ENCODE assay signal across 20 cellular contexts in genomic region chr21:43357708-43358430, GRCh38.
"Had no signal": no experiment of that assay in that cellular context is flagged by ENCODE, and none has a peak within 500 bp of the region (broad histone marks: within the 10 kb centered on the region; RNA-seq: fewer than 3 reads in every experiment).

No MANE protein-coding gene starts in this region.

- H3K36me3 ChIP-seq: heart left ventricle, prostate gland, right lobe of liver had no signal

- ATAC-seq: activated T-cell treated with anti-CD3 and anti-CD28 coated beads, Interleukin-2, amount 50 U/mL, for 4 hours; effector memory CD8-positive, alpha-beta T cell; foreskin keratinocyte; heart left ventricle; right lobe of liver; stimulated activated naive CD8-positive, alpha-beta T cell treated with anti-CD3 and anti-CD28 coated beads, Interleukin-15, Interleukin-2, amounts not matched to agents 100 U/mL and 50 U/mL, for 24 hours; T-cell had no signal

- H3K27ac ChIP-seq: foreskin keratinocyte, heart left ventricle, right lobe of liver had no signal

- H3K4me3 Mint-ChIP-seq: activated CD4-positive, alpha-beta memory T cell treated with anti-CD3 and anti-CD28 coated beads for 36 hours; activated naive CD8-positive, alpha-beta T cell; activated T-cell treated with anti-CD3 and anti-CD28 coated beads, Interleukin-2, amount 50 U/mL, for 4 hours; effector memory CD8-positive, alpha-beta T cell; nephron; T-cell; type B pancreatic cell had no signal

- DNase-seq: activated CD4-positive, alpha-beta memory T cell treated with anti-CD3 and anti-CD28 coated beads for 36 hours; activated gamma-delta T cell; activated T-cell treated with anti-CD3 and anti-CD28 coated beads, Interleukin-2, amount 50 U/mL, for 4 hours; anterior cingulate cortex; cerebellar nuclear complex; dermis blood vessel endothelial cell; effector memory CD8-positive, alpha-beta T cell; foreskin keratinocyte; stimulated activated CD4-positive, alpha-beta T cell treated with anti-CD3 and anti-CD28 coated beads, Interleukin-4, amount 100 ng/mL, for 4 hours; stimulated activated CD8-positive, alpha-beta memory T cell treated with anti-CD3 and anti-CD28 coated beads, Interleukin-4, amount 100 ng/mL, for 48 hours; stimulated activated naive CD8-positive, alpha-beta T cell treated with anti-CD3 and anti-CD28 coated beads, Interleukin-15, Interleukin-2, amounts not matched to agents 100 U/mL and 50 U/mL, for 24 hours; T-cell had no signal

- H3K36me3 Mint-ChIP-seq: activated CD4-positive, alpha-beta memory T cell treated with anti-CD3 and anti-CD28 coated beads for 36 hours; activated naive CD8-positive, alpha-beta T cell; T-cell; type B pancreatic cell had no signal

- H3K4me3 ChIP-seq: heart left ventricle, lung, prostate gland, right lobe of liver, smooth muscle cell had no signal

- H3K4me1 ChIP-seq: prostate gland, right lobe of liver had no signal

- H3K9me3 ChIP-seq: heart left ventricle, prostate gland, right lobe of liver had no signal

- H3K27me3 ChIP-seq: foreskin keratinocyte, heart left ventricle, right lobe of liver had no signal

- H3K27ac Mint-ChIP-seq: activated CD4-positive, alpha-beta memory T cell treated with anti-CD3 and anti-CD28 coated beads for 36 hours; activated naive CD8-positive, alpha-beta T cell; T-cell; type B pancreatic cell had no signal

- H3K27me3 Mint-ChIP-seq: activated naive CD8-positive, alpha-beta T cell; T-cell had no signal

- H3K9me3 Mint-ChIP-seq: activated CD4-positive, alpha-beta memory T cell treated with anti-CD3 and anti-CD28 coated beads for 36 hours; activated T-cell treated with anti-CD3 and anti-CD28 coated beads, Interleukin-2, amount 50 U/mL, for 4 hours; effector memory CD8-positive, alpha-beta T cell; nephron; T-cell; type B pancreatic cell had no signal
